11 cellular contexts compared by ENCODE assay signal in the genomic region with DNA sequence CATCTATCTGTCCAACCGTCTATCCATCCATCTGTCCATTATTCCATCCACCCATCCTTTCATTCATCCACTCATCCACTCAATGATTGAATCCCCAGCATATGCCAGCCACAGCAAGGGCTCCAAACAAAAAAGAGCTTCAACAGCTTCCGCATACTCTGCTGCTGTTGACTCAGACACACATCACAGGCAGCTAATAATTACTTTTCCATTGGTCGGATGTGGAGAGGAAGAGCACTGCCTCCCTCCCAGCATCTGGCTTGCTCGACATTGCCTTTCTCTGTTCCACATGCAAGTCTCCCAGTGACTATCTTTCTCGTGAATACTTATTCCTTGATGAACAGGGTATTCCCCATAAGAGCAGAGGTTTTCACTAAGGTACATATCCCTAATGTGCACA.
DNase-seq lines count a peak whose midpoint lies in the region; ATAC-seq and TF ChIP-seq lines count a peak whose summit lies in the region.
"Had no signal": no experiment of that assay in that cellular context is flagged by ENCODE, and none has a peak within 500 bp of the region (broad histone marks: within the 10 kb centered on the region; RNA-seq: fewer than 3 reads in every experiment).

No MANE protein-coding gene starts in this region.

- no peaks in the 10 kb centered on the region for H3K36me3 ChIP-seq in prostate gland
- H3K36me3 ChIP-seq in SJCRH30 = no peaks in the 10 kb centered on the region
- no peaks in the 10 kb centered on the region for H3K36me3 ChIP-seq in left ventricle myocardium inferior
- H3K36me3 ChIP-seq: tibial artery had no signal

- TF ChIP-seq POLR2A in prostate gland (IDR thresholded peaks at IDR 0.05) = no peak

- peaks cover 12% of the 10 kb centered on the region for H3K4me1 ChIP-seq in foreskin keratinocyte
- no peaks in the 10 kb centered on the region for H3K4me1 ChIP-seq in prostate gland (replicated peaks)
- peaks cover 10% of the 10 kb centered on the region for H3K4me1 ChIP-seq in SJCRH30
- peaks cover 20% of the 10 kb centered on the region for H3K4me1 ChIP-seq in left ventricle myocardium inferior

- H3K9me3 ChIP-seq in prostate gland = no peaks in the 10 kb centered on the region
- H3K9me3 ChIP-seq in SJCRH30 (replicated peaks) = no peaks in the 10 kb centered on the region
- no peaks in the 10 kb centered on the region for H3K9me3 ChIP-seq in left ventricle myocardium inferior (replicated peaks)
- H3K9me3 ChIP-seq: tibial artery had no signal

- 70% methylated on average over 5 of the region's 5 CpGs for WGBS in prostate gland

- DNase-seq in AG10803 (ENCODE audit: low read depth) = peak; percentile 88
- DNase-seq in HCEC 1CT = peak; percentile 71
- peak; percentile 25 for DNase-seq in T1000 (lab: John Stamatoyannopoulos, UW)
- DNase-seq in foreskin keratinocyte = peak in 1 of 2 donors; percentile 45
- DNase-seq in prostate gland (ENCODE audit: low spot score) = no peak
- no peak for DNase-seq in SJCRH30
- DNase-seq in left ventricle myocardium inferior = no peak
- DNase-seq in inferior parietal cortex (ENCODE audit: extremely low spot score) = no peak
- DNase-seq: tibial artery had no signal

- H3K27ac ChIP-seq in foreskin keratinocyte (no peak overlapping the region), prostate gland (no peak overlapping the region), SJCRH30 (no peak overlapping the region), left ventricle myocardium inferior (replicated peaks) (no peak overlapping the region)
- H3K27ac ChIP-seq: tibial artery had no signal

- H3K27me3 ChIP-seq in foreskin keratinocyte (peaks cover 11% of the 10 kb centered on the region), prostate gland (replicated peaks; ENCODE audit: insufficient read depth) (no peaks in the 10 kb centered on the region), SJCRH30 (no peaks in the 10 kb centered on the region), left ventricle myocardium inferior (ENCODE audit: low read depth) (no peaks in the 10 kb centered on the region)
- H3K27me3 ChIP-seq: tibial artery had no signal

- intact Hi-C loops in prostate gland (cut with DNase I) = no loop called here
- intact Hi-C loops in left ventricle myocardium inferior (cut with micrococcal nuclease) = no loop called here

- H3K4me3 ChIP-seq in AG10803 (ENCODE audit: low read length) (no peak overlapping the region), prostate gland (no peak overlapping the region), SJCRH30 (no peak overlapping the region), left ventricle myocardium inferior (no peak overlapping the region)
- H3K4me3 ChIP-seq: skin epidermis, tibial artery had no signal

- TF ChIP-seq CTCF in AG10803 (conservative IDR thresholded peaks at IDR 0.05; ENCODE audit: low read length) (no peak), foreskin keratinocyte (conservative IDR thresholded peaks at IDR 0.05) (no peak), prostate gland (IDR thresholded peaks at IDR 0.05) (no peak), left ventricle myocardium inferior (IDR thresholded peaks at IDR 0.05; ENCODE audit: borderline replicate concordance) (no peak)

- ATAC-seq in foreskin keratinocyte = peak; percentile 57
- ATAC-seq: Right ventricle myocardium inferior had no signal

Comparison
In these comparisons a context has a peak if more than half of its experiments do, and no peak if none do; other contexts are left out.
1. DNase-seq: peak in AG10803 (single experiment), HCEC 1CT (single experiment) and T1000 (single experiment); none in prostate gland (single experiment), SJCRH30 (0 of 2), left ventricle myocardium inferior (single experiment) and inferior parietal cortex (single experiment).